ENCODE assay signal across 21 cellular contexts in the genomic region with DNA sequence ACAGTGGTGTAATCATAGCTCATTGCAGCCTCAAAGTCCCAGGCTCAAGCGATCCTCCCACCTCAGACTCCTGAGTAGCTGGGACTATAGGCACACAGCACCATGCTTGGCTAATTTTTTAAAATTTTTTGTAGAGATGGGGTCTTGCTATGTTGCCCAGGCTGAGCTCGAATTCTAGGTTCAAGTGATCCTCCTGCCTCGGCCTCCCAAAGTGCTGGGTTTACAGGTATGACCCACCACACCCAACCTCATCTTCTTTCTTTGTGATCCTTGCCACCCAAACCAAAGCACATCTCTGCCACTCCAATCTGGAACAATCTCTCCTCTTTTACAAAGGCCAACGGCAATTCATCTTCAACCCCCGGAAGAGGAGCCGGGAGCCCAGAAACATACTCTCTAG. TPM values are rescaled to one million over a fixed set of nuclear protein-coding genes. Genes with fewer than 3 reads are reported as not detected.
DNase-seq lines count a peak whose midpoint lies in the region; ATAC-seq and TF ChIP-seq lines count a peak whose summit lies in the region.
"Had no signal": no experiment of that assay in that cellular context is flagged by ENCODE, and none has a peak within 500 bp of the region (broad histone marks: within the 10 kb centered on the region; RNA-seq: fewer than 3 reads in every experiment).

No MANE protein-coding gene starts in this region.

- H3K36me3 ChIP-seq in HEK293 (ENCODE audit: control insufficient read depth in 2 of 2, insufficient read depth in 1 of 2, low read length in 2 of 2) (no peaks in the 10 kb centered on the region; a peak in 1 of 3 replicates), spleen (peaks cover 0 to 11% (median 0%) of the 10 kb centered on the region in 6 donors), psoas muscle (ENCODE audit: insufficient read depth in 1 of 2, low read depth in 1 of 2) (no peaks in the 10 kb centered on the region)
- H3K36me3 ChIP-seq: HAP-1, SJSA1 had no signal

- CTCF ChIA-PET in HEK293 (lab: Yijun Ruan, JAX) = no interaction called here

- no peak for TF ChIP-seq POLR2A in spleen (IDR thresholded peaks at IDR 0.05)

- H3K27ac Mint-ChIP-seq in nephron progenitor cell = peak overlapping the region; percentile 48
- H3K27ac Mint-ChIP-seq: CD4-positive, alpha-beta T cell had no signal

- H3K4me3 ChIP-seq in HEK293 (ENCODE audit: low read depth, low read length) (no peak overlapping the region), spleen (no peak overlapping the region), psoas muscle (no peak overlapping the region)
- H3K4me3 ChIP-seq: HAP-1, SJSA1 had no signal

- H3K9me3 ChIP-seq in HEK293 (ENCODE audit: control insufficient read depth, insufficient read depth, low read depth, low read length) (no peaks in the 10 kb centered on the region), spleen (no peaks in the 10 kb centered on the region), psoas muscle (no peaks in the 10 kb centered on the region)
- H3K9me3 ChIP-seq: HAP-1, SJSA1 had no signal

- H3K4me1 ChIP-seq in HEK293 (ENCODE audit: control insufficient read depth, insufficient read depth, low read length) (no peaks in the 10 kb centered on the region; the same call in 1 of the 2 replicates), spleen (peaks cover 0 to 78% (median 40%) of the 10 kb centered on the region in 6 donors), psoas muscle (peaks cover 19% of the 10 kb centered on the region)
- H3K4me1 ChIP-seq: HAP-1, SJSA1 had no signal

- H3K4me3 Mint-ChIP-seq in nephron progenitor cell = no peak overlapping the region
- H3K4me3 Mint-ChIP-seq: CD4-positive, alpha-beta T cell had no signal

- ATAC-seq in psoas muscle = no peak
- ATAC-seq in HG03378 (IDR thresholded peaks at IDR 0.05; ENCODE audit: unreplicated experiment) = no peak
- no peak for ATAC-seq in GM18909 (IDR thresholded peaks at IDR 0.05; ENCODE audit: poor library complexity, unreplicated experiment)
- no peak for ATAC-seq in HG03521 (IDR thresholded peaks at IDR 0.05; ENCODE audit: unreplicated experiment)

- H3K4me1 Mint-ChIP-seq in nephron progenitor cell = peaks cover 16% of the 10 kb centered on the region

- no peaks in the 10 kb centered on the region for H3K9me3 Mint-ChIP-seq in nephron progenitor cell
- H3K9me3 Mint-ChIP-seq: CD4-positive, alpha-beta T cell had no signal

- TF ChIP-seq CTCF in HEK293 (tag by site-specific recombination; IDR thresholded peaks at IDR 0.05) (no peak), nephron progenitor cell (IDR thresholded peaks at IDR 0.05) (no peak), spleen (IDR thresholded peaks at IDR 0.05 in 8 of 11, conservative IDR thresholded peaks at IDR 0.05 in 3 of 11) (no peak), psoas muscle (IDR thresholded peaks at IDR 0.05) (no peak)

- intact Hi-C loops in spleen (cut with DNase I; ENCODE audit: low total_unique reads) = no loop called here
- intact Hi-C loops in psoas muscle (cut with DNase I) = no loop called here

- H3K27me3 Mint-ChIP-seq in nephron progenitor cell (ENCODE audit: low read depth, poor library complexity) = peaks cover 10% of the 10 kb centered on the region
- H3K27me3 Mint-ChIP-seq: CD4-positive, alpha-beta T cell had no signal

- H3K27me3 ChIP-seq in spleen (replicated peaks in 1 of 7) = no peaks in the 10 kb centered on the region
- H3K27me3 ChIP-seq in psoas muscle (ENCODE audit: insufficient read depth in 3 of 3, low read length in 2 of 3) = no peaks in the 10 kb centered on the region
- H3K27me3 ChIP-seq: SJSA1 had no signal

- DNase-seq in epithelial cell of prostate (ENCODE audit: low read depth, low spot score) (no peak), nephron progenitor cell (no peak), spleen (no peak), psoas muscle (no peak)
- DNase-seq: CD4-positive, alpha-beta T cell; DMS53; GOT3; KBM-7; NCI-H1417; NCI-H1694; NCI-H2029 treated with DMSO at 0.1 percent for 48 hours; NCI-H2227 treated with DMSO at 0.1 percent for 48 hours; NCI-H526 treated with DMSO at 0.1 percent for 48 hours; Right ventricle myocardium superior; RPMI8226 had no signal

- 73 to 92% (median 84%) methylated on average over 6 of the region's 6 CpGs for WGBS in spleen, 5 donors
- 90 to 100% (median 97%) methylated on average over 6 of the region's 6 CpGs for WGBS in psoas muscle, 3 donors

- H3K36me3 Mint-ChIP-seq in nephron progenitor cell (ENCODE audit: low read depth) = no peaks in the 10 kb centered on the region

- POLR2A ChIA-PET in HEK293 (lab: Yijun Ruan, JAX) = no interaction called here

- H3K27ac ChIP-seq in HEK293 (ENCODE audit: extremely low read depth, low read depth, low read length) (no peak overlapping the region), epithelial cell of prostate (peak overlapping the region; percentile 20), spleen (peak overlapping the region in 6 of 8 donors; percentile 23 to 72 (median 62)), psoas muscle (no peak overlapping the region)
- H3K27ac ChIP-seq: SJSA1 had no signal

TF ChIP-seq in HEK293, 187 proteins besides CTCF, POLR2A, EP300 and RAD21:
- TF ChIP-seq ZNF121 (tag by site-specific recombination; IDR thresholded peaks at IDR 0.05) (peak; percentile 67), ZNF664 (tag by site-specific recombination; IDR thresholded peaks at IDR 0.05) (no peak)
- TF ChIP-seq, protein P1, sequence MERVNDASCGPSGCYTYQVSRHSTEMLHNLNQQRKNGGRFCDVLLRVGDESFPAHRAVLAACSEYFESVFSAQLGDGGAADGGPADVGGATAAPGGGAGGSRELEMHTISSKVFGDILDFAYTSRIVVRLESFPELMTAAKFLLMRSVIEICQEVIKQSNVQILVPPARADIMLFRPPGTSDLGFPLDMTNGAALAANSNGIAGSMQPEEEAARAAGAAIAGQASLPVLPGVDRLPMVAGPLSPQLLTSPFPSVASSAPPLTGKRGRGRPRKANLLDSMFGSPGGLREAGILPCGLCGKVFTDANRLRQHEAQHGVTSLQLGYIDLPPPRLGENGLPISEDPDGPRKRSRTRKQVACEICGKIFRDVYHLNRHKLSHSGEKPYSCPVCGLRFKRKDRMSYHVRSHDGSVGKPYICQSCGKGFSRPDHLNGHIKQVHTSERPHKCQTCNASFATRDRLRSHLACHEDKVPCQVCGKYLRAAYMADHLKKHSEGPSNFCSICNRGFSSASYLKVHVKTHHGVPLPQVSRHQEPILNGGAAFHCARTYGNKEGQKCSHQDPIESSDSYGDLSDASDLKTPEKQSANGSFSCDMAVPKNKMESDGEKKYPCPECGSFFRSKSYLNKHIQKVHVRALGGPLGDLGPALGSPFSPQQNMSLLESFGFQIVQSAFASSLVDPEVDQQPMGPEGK (tag by site-specific recombination; IDR thresholded peaks at IDR 0.05) = no peak

RNA-seq across cellular contexts. Expression of gene INSR, which starts 38.6 kb away (rescaled TPM):
- total RNA-seq in spleen (100 to 1,000 TPM; 202 to 467 (median 368) TPM), psoas muscle (10 to 100 TPM; 48.5 to 95.1 (median 66.3) TPM)
- polyA plus RNA-seq in spleen (10 to 100 TPM in 2 of 3 donors, 1 to 10 TPM in 1; 7.6 to 21.5 (median 20.7) TPM), psoas muscle (10 to 100 TPM in 2 of 3 donors, 1 to 10 TPM in 1; 3.7 to 13.7 (median 11.4) TPM)

Comparison
In these comparisons a context has a peak if more than half of its experiments do, and no peak if none do; other contexts are left out.
1. H3K27ac ChIP-seq: peak in epithelial cell of prostate (single experiment) and spleen (6 of 8); none in HEK293 (single experiment) and psoas muscle (single experiment).